1 cellular context compared by ENCODE assay signal in the genomic region with DNA sequence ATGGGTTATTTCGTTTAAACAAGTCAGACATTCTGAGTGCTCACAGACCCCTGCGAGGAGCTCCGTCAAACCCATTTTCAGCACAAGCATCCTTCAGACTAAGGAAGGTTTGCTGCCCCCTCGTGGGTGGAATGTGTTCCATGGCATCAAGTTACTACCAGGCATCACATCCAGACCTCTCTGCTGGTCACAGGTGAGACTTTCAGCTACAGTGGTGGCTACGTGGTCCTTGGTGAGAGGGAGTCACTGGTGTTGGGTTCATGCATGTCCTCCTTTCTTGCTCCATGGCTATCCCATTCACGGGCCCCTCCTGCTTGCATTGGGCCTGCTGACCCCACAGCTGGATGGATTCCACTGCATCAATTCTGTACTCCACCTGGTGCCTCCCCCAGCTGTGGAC.
TF ChIP-seq lines count a peak whose summit lies in the region.

No MANE protein-coding gene starts in this region.

TF ChIP-seq in HepG2, 621 proteins besides CTCF, POLR2A, EP300 and RAD21 (continues in another document):
- TF ChIP-seq CBFB (CRISPR knock-in tag; IDR thresholded peaks at IDR 0.05) (no peak), FOSL2 (CRISPR knock-in tag; IDR thresholded peaks at IDR 0.05) (no peak), RORA (CRISPR knock-in tag; IDR thresholded peaks at IDR 0.05) (no peak), TCF12 (IDR thresholded peaks at IDR 0.05) (no peak), TCF12 (CRISPR knock-in tag; IDR thresholded peaks at IDR 0.05) (no peak), SIX1 (CRISPR knock-in tag; IDR thresholded peaks at IDR 0.05; ENCODE audit: borderline replicate concordance) (peak; percentile 97), ZNF556 (CRISPR knock-in tag; IDR thresholded peaks at IDR 0.05; ENCODE audit: borderline replicate concordance) (no peak), KDM3A (CRISPR knock-in tag; IDR thresholded peaks at IDR 0.05; ENCODE audit: low read depth) (no peak), ATRX (CRISPR knock-in tag; IDR thresholded peaks at IDR 0.05; ENCODE audit: borderline replicate concordance) (no peak), TAF1 (CRISPR knock-in tag; IDR thresholded peaks at IDR 0.05) (no peak), FOXM1 (CRISPR knock-in tag; IDR thresholded peaks at IDR 0.05) (no peak), HDAC6 (IDR thresholded peaks at IDR 0.05; ENCODE audit: low read depth, low read length) (no peak), FOXK2 (IDR thresholded peaks at IDR 0.05) (no peak), LCORL (IDR thresholded peaks at IDR 0.05) (no peak), LCORL (CRISPR knock-in tag; IDR thresholded peaks at IDR 0.05) (no peak), JARID2 (CRISPR knock-in tag; IDR thresholded peaks at IDR 0.05; ENCODE audit: insufficient replicate concordance) (no peak), KDM1A (CRISPR knock-in tag; IDR thresholded peaks at IDR 0.05) (peak; percentile 57; the same call in 1 of the 2 replicates), FOXO1 (CRISPR knock-in tag; IDR thresholded peaks at IDR 0.05) (no peak), MIER2 (CRISPR knock-in tag; IDR thresholded peaks at IDR 0.05) (no peak), ZNF678 (CRISPR knock-in tag; IDR thresholded peaks at IDR 0.05) (no peak), HES4 (CRISPR knock-in tag; IDR thresholded peaks at IDR 0.05; ENCODE audit: borderline replicate concordance) (no peak), TEAD3 (CRISPR knock-in tag; optimal IDR thresholded peaks at IDR 0.05; ENCODE audit: borderline replicate concordance) (peak; percentile 100), MXI1 (IDR thresholded peaks at IDR 0.05; ENCODE audit: borderline replicate concordance, low read depth, low read length) (no peak), ZNF33A (CRISPR knock-in tag; IDR thresholded peaks at IDR 0.05; ENCODE audit: borderline replicate concordance) (no peak), ZZZ3 (CRISPR knock-in tag; IDR thresholded peaks at IDR 0.05; ENCODE audit: borderline replicate concordance) (no peak), STAG1 (CRISPR knock-in tag; IDR thresholded peaks at IDR 0.05) (peak; percentile 63), ZNF136 (CRISPR knock-in tag; IDR thresholded peaks at IDR 0.05; ENCODE audit: low read depth) (no peak), TEAD2 (CRISPR knock-in tag; IDR thresholded peaks at IDR 0.05) (0 out of 2 replicates have a peak, but pooled peaks have one; percentile 81), SIX4 (CRISPR knock-in tag; IDR thresholded peaks at IDR 0.05) (peak; percentile 96), GZF1 (CRISPR knock-in tag; IDR thresholded peaks at IDR 0.05) (no peak), ZSCAN25 (CRISPR knock-in tag; IDR thresholded peaks at IDR 0.05) (no peak), MED13 (CRISPR knock-in tag; IDR thresholded peaks at IDR 0.05) (no peak), ZSCAN12 (CRISPR knock-in tag; IDR thresholded peaks at IDR 0.05) (no peak), ZNF614 (CRISPR knock-in tag; IDR thresholded peaks at IDR 0.05; ENCODE audit: borderline replicate concordance) (no peak), ZKSCAN8 (CRISPR knock-in tag; IDR thresholded peaks at IDR 0.05; ENCODE audit: borderline replicate concordance) (no peak), CBX2 (IDR thresholded peaks at IDR 0.05; ENCODE audit: low read depth, low read length) (no peak), CBX2 (CRISPR knock-in tag; IDR thresholded peaks at IDR 0.05; ENCODE audit: low read depth) (no peak), HNRNPK (IDR thresholded peaks at IDR 0.05; ENCODE audit: low read depth, low read length, poor library complexity, severe bottlenecking) (no peak), MTA3 (CRISPR knock-in tag; IDR thresholded peaks at IDR 0.05) (no peak)
- TF ChIP-seq, protein P1, sequence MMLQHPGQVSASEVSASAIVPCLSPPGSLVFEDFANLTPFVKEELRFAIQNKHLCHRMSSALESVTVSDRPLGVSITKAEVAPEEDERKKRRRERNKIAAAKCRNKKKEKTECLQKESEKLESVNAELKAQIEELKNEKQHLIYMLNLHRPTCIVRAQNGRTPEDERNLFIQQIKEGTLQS (CRISPR knock-in tag; IDR thresholded peaks at IDR 0.05): no peak
- TF ChIP-seq, protein P2, sequence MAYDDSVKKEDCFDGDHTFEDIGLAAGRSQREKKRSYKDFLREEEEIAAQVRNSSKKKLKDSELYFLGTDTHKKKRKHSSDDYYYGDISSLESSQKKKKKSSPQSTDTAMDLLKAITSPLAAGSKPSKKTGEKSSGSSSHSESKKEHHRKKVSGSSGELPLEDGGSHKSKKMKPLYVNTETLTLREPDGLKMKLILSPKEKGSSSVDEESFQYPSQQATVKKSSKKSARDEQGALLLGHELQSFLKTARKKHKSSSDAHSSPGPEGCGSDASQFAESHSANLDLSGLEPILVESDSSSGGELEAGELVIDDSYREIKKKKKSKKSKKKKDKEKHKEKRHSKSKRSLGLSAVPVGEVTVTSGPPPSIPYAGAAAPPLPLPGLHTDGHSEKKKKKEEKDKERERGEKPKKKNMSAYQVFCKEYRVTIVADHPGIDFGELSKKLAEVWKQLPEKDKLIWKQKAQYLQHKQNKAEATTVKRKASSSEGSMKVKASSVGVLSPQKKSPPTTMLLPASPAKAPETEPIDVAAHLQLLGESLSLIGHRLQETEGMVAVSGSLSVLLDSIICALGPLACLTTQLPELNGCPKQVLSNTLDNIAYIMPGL (CRISPR knock-in tag; IDR thresholded peaks at IDR 0.05; ENCODE audit: borderline replicate concordance in 1 of 2, low read depth in 1 of 2): no peak
- TF ChIP-seq, protein P3, sequence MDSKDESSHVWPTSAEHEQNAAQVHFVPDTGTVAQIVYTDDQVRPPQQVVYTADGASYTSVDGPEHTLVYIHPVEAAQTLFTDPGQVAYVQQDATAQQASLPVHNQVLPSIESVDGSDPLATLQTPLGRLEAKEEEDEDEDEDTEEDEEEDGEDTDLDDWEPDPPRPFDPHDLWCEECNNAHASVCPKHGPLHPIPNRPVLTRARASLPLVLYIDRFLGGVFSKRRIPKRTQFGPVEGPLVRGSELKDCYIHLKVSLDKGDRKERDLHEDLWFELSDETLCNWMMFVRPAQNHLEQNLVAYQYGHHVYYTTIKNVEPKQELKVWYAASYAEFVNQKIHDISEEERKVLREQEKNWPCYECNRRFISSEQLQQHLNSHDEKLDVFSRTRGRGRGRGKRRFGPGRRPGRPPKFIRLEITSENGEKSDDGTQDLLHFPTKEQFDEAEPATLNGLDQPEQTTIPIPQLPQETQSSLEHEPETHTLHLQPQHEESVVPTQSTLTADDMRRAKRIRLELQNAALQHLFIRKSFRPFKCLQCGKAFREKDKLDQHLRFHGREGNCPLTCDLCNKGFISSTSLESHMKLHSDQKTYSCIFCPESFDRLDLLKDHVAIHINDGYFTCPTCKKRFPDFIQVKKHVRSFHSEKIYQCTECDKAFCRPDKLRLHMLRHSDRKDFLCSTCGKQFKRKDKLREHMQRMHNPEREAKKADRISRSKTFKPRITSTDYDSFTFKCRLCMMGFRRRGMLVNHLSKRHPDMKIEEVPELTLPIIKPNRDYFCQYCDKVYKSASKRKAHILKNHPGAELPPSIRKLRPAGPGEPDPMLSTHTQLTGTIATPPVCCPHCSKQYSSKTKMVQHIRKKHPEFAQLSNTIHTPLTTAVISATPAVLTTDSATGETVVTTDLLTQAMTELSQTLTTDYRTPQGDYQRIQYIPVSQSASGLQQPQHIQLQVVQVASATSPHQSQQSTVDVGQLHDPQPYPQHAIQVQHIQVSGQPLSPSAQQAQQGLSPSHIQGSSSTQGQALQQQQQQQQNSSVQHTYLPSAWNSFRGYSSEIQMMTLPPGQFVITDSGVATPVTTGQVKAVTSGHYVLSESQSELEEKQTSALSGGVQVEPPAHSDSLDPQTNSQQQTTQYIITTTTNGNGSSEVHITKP (CRISPR knock-in tag; IDR thresholded peaks at IDR 0.05; ENCODE audit: low read depth): no peak
- TF ChIP-seq, protein P4, sequence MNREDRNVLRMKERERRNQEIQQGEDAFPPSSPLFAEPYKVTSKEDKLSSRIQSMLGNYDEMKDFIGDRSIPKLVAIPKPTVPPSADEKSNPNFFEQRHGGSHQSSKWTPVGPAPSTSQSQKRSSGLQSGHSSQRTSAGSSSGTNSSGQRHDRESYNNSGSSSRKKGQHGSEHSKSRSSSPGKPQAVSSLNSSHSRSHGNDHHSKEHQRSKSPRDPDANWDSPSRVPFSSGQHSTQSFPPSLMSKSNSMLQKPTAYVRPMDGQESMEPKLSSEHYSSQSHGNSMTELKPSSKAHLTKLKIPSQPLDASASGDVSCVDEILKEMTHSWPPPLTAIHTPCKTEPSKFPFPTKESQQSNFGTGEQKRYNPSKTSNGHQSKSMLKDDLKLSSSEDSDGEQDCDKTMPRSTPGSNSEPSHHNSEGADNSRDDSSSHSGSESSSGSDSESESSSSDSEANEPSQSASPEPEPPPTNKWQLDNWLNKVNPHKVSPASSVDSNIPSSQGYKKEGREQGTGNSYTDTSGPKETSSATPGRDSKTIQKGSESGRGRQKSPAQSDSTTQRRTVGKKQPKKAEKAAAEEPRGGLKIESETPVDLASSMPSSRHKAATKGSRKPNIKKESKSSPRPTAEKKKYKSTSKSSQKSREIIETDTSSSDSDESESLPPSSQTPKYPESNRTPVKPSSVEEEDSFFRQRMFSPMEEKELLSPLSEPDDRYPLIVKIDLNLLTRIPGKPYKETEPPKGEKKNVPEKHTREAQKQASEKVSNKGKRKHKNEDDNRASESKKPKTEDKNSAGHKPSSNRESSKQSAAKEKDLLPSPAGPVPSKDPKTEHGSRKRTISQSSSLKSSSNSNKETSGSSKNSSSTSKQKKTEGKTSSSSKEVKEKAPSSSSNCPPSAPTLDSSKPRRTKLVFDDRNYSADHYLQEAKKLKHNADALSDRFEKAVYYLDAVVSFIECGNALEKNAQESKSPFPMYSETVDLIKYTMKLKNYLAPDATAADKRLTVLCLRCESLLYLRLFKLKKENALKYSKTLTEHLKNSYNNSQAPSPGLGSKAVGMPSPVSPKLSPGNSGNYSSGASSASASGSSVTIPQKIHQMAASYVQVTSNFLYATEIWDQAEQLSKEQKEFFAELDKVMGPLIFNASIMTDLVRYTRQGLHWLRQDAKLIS (CRISPR knock-in tag; IDR thresholded peaks at IDR 0.05): no peak
- TF ChIP-seq, protein P5, sequence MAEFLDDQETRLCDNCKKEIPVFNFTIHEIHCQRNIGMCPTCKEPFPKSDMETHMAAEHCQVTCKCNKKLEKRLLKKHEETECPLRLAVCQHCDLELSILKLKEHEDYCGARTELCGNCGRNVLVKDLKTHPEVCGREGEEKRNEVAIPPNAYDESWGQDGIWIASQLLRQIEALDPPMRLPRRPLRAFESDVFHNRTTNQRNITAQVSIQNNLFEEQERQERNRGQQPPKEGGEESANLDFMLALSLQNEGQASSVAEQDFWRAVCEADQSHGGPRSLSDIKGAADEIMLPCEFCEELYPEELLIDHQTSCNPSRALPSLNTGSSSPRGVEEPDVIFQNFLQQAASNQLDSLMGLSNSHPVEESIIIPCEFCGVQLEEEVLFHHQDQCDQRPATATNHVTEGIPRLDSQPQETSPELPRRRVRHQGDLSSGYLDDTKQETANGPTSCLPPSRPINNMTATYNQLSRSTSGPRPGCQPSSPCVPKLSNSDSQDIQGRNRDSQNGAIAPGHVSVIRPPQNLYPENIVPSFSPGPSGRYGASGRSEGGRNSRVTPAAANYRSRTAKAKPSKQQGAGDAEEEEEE (CRISPR knock-in tag; IDR thresholded peaks at IDR 0.05; ENCODE audit: borderline replicate concordance): no peak
- TF ChIP-seq, protein P6, sequence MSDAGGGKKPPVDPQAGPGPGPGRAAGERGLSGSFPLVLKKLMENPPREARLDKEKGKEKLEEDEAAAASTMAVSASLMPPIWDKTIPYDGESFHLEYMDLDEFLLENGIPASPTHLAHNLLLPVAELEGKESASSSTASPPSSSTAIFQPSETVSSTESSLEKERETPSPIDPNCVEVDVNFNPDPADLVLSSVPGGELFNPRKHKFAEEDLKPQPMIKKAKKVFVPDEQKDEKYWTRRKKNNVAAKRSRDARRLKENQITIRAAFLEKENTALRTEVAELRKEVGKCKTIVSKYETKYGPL (CRISPR knock-in tag; IDR thresholded peaks at IDR 0.05): no peak
- TF ChIP-seq, protein P7, sequence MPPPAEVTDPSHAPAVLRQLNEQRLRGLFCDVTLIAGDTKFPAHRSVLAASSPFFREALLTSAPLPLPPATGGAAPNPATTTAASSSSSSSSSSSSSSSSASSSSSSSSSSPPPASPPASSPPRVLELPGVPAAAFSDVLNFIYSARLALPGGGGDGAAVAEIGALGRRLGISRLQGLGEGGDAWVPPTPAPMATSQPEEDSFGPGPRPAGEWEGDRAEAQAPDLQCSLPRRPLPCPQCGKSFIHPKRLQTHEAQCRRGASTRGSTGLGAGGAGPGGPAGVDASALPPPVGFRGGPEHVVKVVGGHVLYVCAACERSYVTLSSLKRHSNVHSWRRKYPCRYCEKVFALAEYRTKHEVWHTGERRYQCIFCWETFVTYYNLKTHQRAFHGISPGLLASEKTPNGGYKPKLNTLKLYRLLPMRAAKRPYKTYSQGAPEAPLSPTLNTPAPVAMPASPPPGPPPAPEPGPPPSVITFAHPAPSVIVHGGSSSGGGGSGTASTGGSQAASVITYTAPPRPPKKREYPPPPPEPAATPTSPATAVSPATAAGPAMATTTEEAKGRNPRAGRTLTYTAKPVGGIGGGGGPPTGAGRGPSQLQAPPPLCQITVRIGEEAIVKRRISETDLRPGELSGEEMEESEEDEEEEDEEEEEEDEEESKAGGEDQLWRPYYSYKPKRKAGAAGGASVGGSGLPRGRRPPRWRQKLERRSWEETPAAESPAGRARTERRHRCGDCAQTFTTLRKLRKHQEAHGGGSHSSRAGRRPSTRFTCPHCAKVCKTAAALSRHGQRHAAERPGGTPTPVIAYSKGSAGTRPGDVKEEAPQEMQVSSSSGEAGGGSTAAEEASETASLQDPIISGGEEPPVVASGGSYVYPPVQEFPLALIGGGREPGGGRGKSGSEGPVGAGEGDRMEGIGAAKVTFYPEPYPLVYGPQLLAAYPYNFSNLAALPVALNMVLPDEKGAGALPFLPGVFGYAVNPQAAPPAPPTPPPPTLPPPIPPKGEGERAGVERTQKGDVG (CRISPR knock-in tag; IDR thresholded peaks at IDR 0.05; ENCODE audit: borderline replicate concordance): no peak
